Comparison of ENCODE assay signal across 8 cellular contexts in the genomic region with DNA sequence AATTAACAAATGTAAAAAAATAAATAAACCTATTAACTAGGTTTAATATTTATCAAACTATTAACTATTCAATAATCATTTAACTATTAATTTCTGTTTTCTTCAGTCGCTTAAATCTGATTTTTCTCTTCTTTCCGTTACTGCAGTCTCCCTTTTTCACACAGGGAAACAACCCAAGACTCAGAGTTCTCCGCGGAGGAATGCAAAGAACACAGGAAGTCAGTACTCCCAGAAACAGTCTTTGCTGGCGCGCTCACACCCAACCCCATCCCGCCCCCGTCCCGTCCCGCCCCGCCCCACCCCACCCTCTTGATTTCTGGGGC. TPM values are rescaled to one million over a fixed set of nuclear protein-coding genes. Genes with fewer than 3 reads are reported as not detected.
DNase-seq lines count a peak whose midpoint lies in the region; ATAC-seq and TF ChIP-seq lines count a peak whose summit lies in the region.

No MANE protein-coding gene starts in this region.

- peaks cover 0 to 22% (median 3%) of the 10 kb centered on the region in 11 experiments; a peak in 4 of 22 replicates for H4K20me1 ChIP-seq in BLaER1 treated with 17β-estradiol and CSF1 and Interleukin-3, amounts not matched to agents 10 nM and 100 nM
- no peaks in the 10 kb centered on the region for H4K20me1 ChIP-seq in MM.1S (ENCODE audit: insufficient read depth, low read length)
- H4K20me1 ChIP-seq in neural progenitor cell (ENCODE audit: low read depth) = no peaks in the 10 kb centered on the region

- intact Hi-C loops in lower leg skin (cut with DNase I; ENCODE audit: low total_unique reads) = no loop called here

- no peaks in the 10 kb centered on the region for H3K27me3 Mint-ChIP-seq in neural progenitor cell (ENCODE audit: insufficient read depth, low read depth)

- peaks cover 23 to 74% (median 39%) of the 10 kb centered on the region in 10 experiments for H3K4me1 ChIP-seq in BLaER1 treated with 17β-estradiol and CSF1 and Interleukin-3, amounts not matched to agents 10 nM and 100 nM
- H3K4me1 ChIP-seq in MM.1S (ENCODE audit: low read length) = no peaks in the 10 kb centered on the region
- peaks cover 19% of the 10 kb centered on the region for H3K4me1 ChIP-seq in effector memory CD4-positive, alpha-beta T cell (ENCODE audit: control insufficient read depth, insufficient read depth, low read length, poor library complexity, severe bottlenecking)
- peaks cover 15% of the 10 kb centered on the region for H3K4me1 ChIP-seq in neural progenitor cell

- H3K9me3 ChIP-seq in BLaER1 treated with 17β-estradiol and CSF1 and Interleukin-3, amounts not matched to agents 10 nM and 100 nM (replicated peaks in 1 of 11) = no peaks in the 10 kb centered on the region
- H3K9me3 ChIP-seq in MM.1S (replicated peaks; ENCODE audit: insufficient read depth, low read length) (no peaks in the 10 kb centered on the region), neural progenitor cell (ENCODE audit: low read depth) (no peaks in the 10 kb centered on the region)
- H3K9me3 ChIP-seq in effector memory CD4-positive, alpha-beta T cell (ENCODE audit: control insufficient read depth, low read length) = no peaks in the 10 kb centered on the region

- H3F3A ChIP-seq in MM.1S (ENCODE audit: insufficient read depth, low read length) = no peaks in the 10 kb centered on the region
- H3F3A ChIP-seq in neural progenitor cell (ENCODE audit: low read depth) = peaks cover 19% of the 10 kb centered on the region

- peaks cover 27 to 34% (median 31%) of the 10 kb centered on the region in 11 experiments for H3K36me3 ChIP-seq in BLaER1 treated with 17β-estradiol and CSF1 and Interleukin-3, amounts not matched to agents 10 nM and 100 nM
- H3K36me3 ChIP-seq in MM.1S (replicated peaks; ENCODE audit: insufficient read depth, low read length) (no peaks in the 10 kb centered on the region), neural progenitor cell (peaks cover 3% of the 10 kb centered on the region)
- peaks cover 19% of the 10 kb centered on the region for H3K36me3 ChIP-seq in effector memory CD4-positive, alpha-beta T cell (ENCODE audit: control insufficient read depth, insufficient read depth, low read length)

- peak overlapping the region; percentile 40 to 94 (median 72) for H3K4me3 ChIP-seq in BLaER1 treated with 17β-estradiol and CSF1 and Interleukin-3, amounts not matched to agents 10 nM and 100 nM
- H3K4me3 ChIP-seq in MM.1S (ENCODE audit: low read length) (peak overlapping the region; percentile 17; the same call in 1 of the 2 replicates), neural progenitor cell (peak overlapping the region; percentile 87), lower leg skin (ENCODE audit: low read depth, poor library complexity, severe bottlenecking) (no peak overlapping the region)
- peak overlapping the region; percentile 92 for H3K4me3 ChIP-seq in effector memory CD4-positive, alpha-beta T cell (ENCODE audit: insufficient read depth, low read depth, low read length, poor library complexity, severe bottlenecking)

- 0 to 1% methylated on average over 11 of the region's 11 CpGs for WGBS in lower leg skin, 2 donors

- H3K27ac Mint-ChIP-seq in neural progenitor cell = peak overlapping the region; percentile 91

- H3K27me3 ChIP-seq in BLaER1 treated with 17β-estradiol and CSF1 and Interleukin-3, amounts not matched to agents 10 nM and 100 nM = no peaks in the 10 kb centered on the region
- H3K27me3 ChIP-seq in MM.1S (replicated peaks; ENCODE audit: insufficient read depth, low read length) = no peaks in the 10 kb centered on the region
- no peaks in the 10 kb centered on the region for H3K27me3 ChIP-seq in effector memory CD4-positive, alpha-beta T cell (replicated peaks; ENCODE audit: control insufficient read depth, insufficient read depth, low read length, poor library complexity, severe bottlenecking)
- peaks cover 6% of the 10 kb centered on the region for H3K27me3 ChIP-seq in neural progenitor cell

- peaks cover 3% of the 10 kb centered on the region for H3K9me3 Mint-ChIP-seq in neural progenitor cell

- no peak for TF ChIP-seq POLR2A in lower leg skin (IDR thresholded peaks at IDR 0.05)

- H3K27ac ChIP-seq in BLaER1 treated with 17β-estradiol and CSF1 and Interleukin-3, amounts not matched to agents 10 nM and 100 nM = peak overlapping the region; percentile 39 to 79 (median 67); a peak in 19 of 22 replicates
- no peak overlapping the region for H3K27ac ChIP-seq in MM.1S (ENCODE audit: low read length)
- H3K27ac ChIP-seq in effector memory CD4-positive, alpha-beta T cell (ENCODE audit: insufficient read depth, low read length, poor library complexity, severe bottlenecking) = no peak overlapping the region
- H3K27ac ChIP-seq in neural progenitor cell = no peak overlapping the region

- DNase-seq in MM.1S (no peak), neural progenitor cell (ENCODE audit: low spot score) (no peak), DMS79 (lab: John Stamatoyannopoulos, UW) (no peak), lower leg skin (ENCODE audit: low spot score in 2 of 2) (no peak), COR-L47 (lab: John Stamatoyannopoulos, UW) (no peak)
- DNase-seq in effector memory CD4-positive, alpha-beta T cell = no peak

- H3K79me2 ChIP-seq in MM.1S (ENCODE audit: low read length) = peaks cover 17% of the 10 kb centered on the region
- H3K79me2 ChIP-seq in neural progenitor cell (ENCODE audit: low read depth) = peaks cover 29% of the 10 kb centered on the region

- peak overlapping the region; percentile 72 to 97 (median 82) for H3K4me2 ChIP-seq in BLaER1 treated with 17β-estradiol and CSF1 and Interleukin-3, amounts not matched to agents 10 nM and 100 nM
- peak overlapping the region; percentile 54 for H3K4me2 ChIP-seq in MM.1S (ENCODE audit: low read depth, low read length)
- H3K4me2 ChIP-seq in neural progenitor cell = peak overlapping the region; percentile 86

- H2AFZ ChIP-seq in MM.1S (ENCODE audit: low read length) (no peak overlapping the region), neural progenitor cell (replicated peaks) (no peak overlapping the region)

- TF ChIP-seq CTCF in MM.1S (IDR thresholded peaks at IDR 0.05; ENCODE audit: low read length) (no peak), neural progenitor cell (IDR thresholded peaks at IDR 0.05) (no peak), lower leg skin (IDR thresholded peaks at IDR 0.05) (no peak)

- H3K9ac ChIP-seq in BLaER1 treated with 17β-estradiol and CSF1 and Interleukin-3, amounts not matched to agents 10 nM and 100 nM = peak overlapping the region; percentile 46 to 85 (median 61); a peak in 20 of 22 replicates
- H3K9ac ChIP-seq in MM.1S (ENCODE audit: low read length) (no peak overlapping the region; the same call in 1 of the 2 replicates), neural progenitor cell (no peak overlapping the region)

- peaks cover 14% of the 10 kb centered on the region for H3K36me3 Mint-ChIP-seq in neural progenitor cell

- H3K9me2 ChIP-seq in MM.1S (replicated peaks; ENCODE audit: insufficient read depth, low read length) = no peaks in the 10 kb centered on the region

- ATAC-seq in GM21786 (IDR thresholded peaks at IDR 0.05; ENCODE audit: unreplicated experiment) = no peak

- H3K4me3 Mint-ChIP-seq in neural progenitor cell = peak overlapping the region; percentile 92

- peaks cover 12% of the 10 kb centered on the region for H3K4me1 Mint-ChIP-seq in neural progenitor cell

RNA-seq across cellular contexts. Expression of a gene that starts 0.4 kb away (rescaled TPM):
- total RNA-seq in neural progenitor cell (ENCODE audit: low replicate concordance) (126 and 155 TPM in 2 replicates), lower leg skin (100 to 1,000 TPM in 2 of 4 donors, 10 to 100 TPM in 2; 73.0 to 152 (median 91.6) TPM)

RNA-seq across cellular contexts. Expression of a gene that starts 9.7 kb away (rescaled TPM):
- not detected in 2 replicates for total RNA-seq in neural progenitor cell (ENCODE audit: low replicate concordance)
- total RNA-seq in lower leg skin = 100 to 1,000 TPM in 1 of 4 donors, 10 to 100 TPM in 3; 25.3 to 117 (median 46.9) TPM

RNA-seq across cellular contexts. Expression of a gene that starts 34.1 kb away (rescaled TPM):
- total RNA-seq in neural progenitor cell (ENCODE audit: low replicate concordance) (not detected in 2 replicates), lower leg skin (under 1 TPM in 1 of 4 donors, not detected in 3; 0.96 TPM)

RNA-seq across cellular contexts. Expression of a gene that starts 35.4 kb away (rescaled TPM):
- total RNA-seq in neural progenitor cell (ENCODE audit: low replicate concordance) (1.3 and 2.0 TPM in 2 replicates), lower leg skin (100 to 1,000 TPM; 186 to 475 (median 282) TPM)

RNA-seq across cellular contexts. Expression of a gene that starts 40.6 kb away (rescaled TPM):
- total RNA-seq in neural progenitor cell (ENCODE audit: low replicate concordance) = not detected in 2 replicates
- under 1 TPM in 1 of 4 donors, not detected in 3; 0.71 TPM for total RNA-seq in lower leg skin

Comparison
In these comparisons a context has a peak if more than half of its experiments do, and no peak if none do; other contexts are left out.
1. H3K27ac ChIP-seq: peak in BLaER1 treated with 17β-estradiol and CSF1 and Interleukin-3, amounts not matched to agents 10 nM and 100 nM (11 of 11); none in MM.1S (single experiment), effector memory CD4-positive, alpha-beta T cell (single experiment) and neural progenitor cell (single experiment).
2. H3K9ac ChIP-seq: peak in BLaER1 treated with 17β-estradiol and CSF1 and Interleukin-3, amounts not matched to agents 10 nM and 100 nM (11 of 11); none in MM.1S (single experiment) and neural progenitor cell (single experiment).
3. RNA of a gene that starts 9.7 kb away (total RNA-seq): 25.3 to 117 TPM in lower leg skin; not detected in neural progenitor cell; every median in the first group is over 10 times any median in the second.
4. Peak in every context shown above with its lines, with median percentiles within 50 percentile points of each other: H3K4me2 ChIP-seq.